Comparison of ENCODE assay signal across 9 cellular contexts in genomic region chr6:155224031-155224451, GRCh38. TPM values are rescaled to one million over a fixed set of nuclear protein-coding genes. Genes with fewer than 3 reads are reported as not detected.
DNase-seq lines count a peak whose midpoint lies in the region; ATAC-seq lines count a peak whose summit lies in the region.
"Had no signal": no experiment of that assay in that cellular context is flagged by ENCODE, and none has a peak within 500 bp of the region (broad histone marks: within the 10 kb centered on the region; RNA-seq: fewer than 3 reads in every experiment).

No MANE protein-coding gene starts in this region.

- no peaks in the 10 kb centered on the region for H3K9me3 ChIP-seq in SJSA1 (replicated peaks)
- H3K9me3 ChIP-seq: BLaER1 treated with 17β-estradiol and CSF1 and Interleukin-3, amounts not matched to agents 10 nM and 100 nM had no signal

- H3K4me1 Mint-ChIP-seq in central memory CD8-positive, alpha-beta T cell = peaks cover 13% of the 10 kb centered on the region

- H3K4me3 Mint-ChIP-seq in central memory CD8-positive, alpha-beta T cell = peak overlapping the region; percentile 70

- peaks cover 24% of the 10 kb centered on the region for H3K36me3 ChIP-seq in SJSA1
- H3K36me3 ChIP-seq: BLaER1 treated with 17β-estradiol and CSF1 and Interleukin-3, amounts not matched to agents 10 nM and 100 nM had no signal

- H3K4me3 ChIP-seq in SJSA1 = no peak overlapping the region
- H3K4me3 ChIP-seq: BLaER1 treated with 17β-estradiol and CSF1 and Interleukin-3, amounts not matched to agents 10 nM and 100 nM had no signal

- peak; percentile 31 to 36 for DNase-seq in activated CD4-positive, alpha-beta T cell treated with anti-CD3 and anti-CD28 coated beads for 24 hours (ENCODE audit: low read depth in 2 of 2)
- DNase-seq in activated CD4-positive, alpha-beta T cell treated with anti-CD3 and anti-CD28 coated beads for 1 hour = no peak
- peak; percentile 55 to 57 for DNase-seq in SJSA1 (ENCODE audit: low read depth in 1 of 2, low spot score in 2 of 2)
- peak in 1 of 2 donors; percentile 20 for DNase-seq in central memory CD8-positive, alpha-beta T cell (ENCODE audit: low spot score in 2 of 2)
- DNase-seq in stimulated activated CD4-positive, alpha-beta T cell treated with anti-CD3 and anti-CD28 coated beads, Interleukin-4, amount 100 ng/mL, for 24 hours = peak; percentile 69
- DNase-seq in NCI-H128 (lab: John Stamatoyannopoulos, UW; ENCODE audit: unreplicated experiment) = no peak
- DNase-seq in NCI-H748 treated with DMSO at 0.1 percent for 48 hours (lab: John Stamatoyannopoulos, UW) = no peak

- peak overlapping the region; percentile 44 for H3K27ac ChIP-seq in SJSA1
- H3K27ac ChIP-seq: BLaER1 treated with 17β-estradiol and CSF1 and Interleukin-3, amounts not matched to agents 10 nM and 100 nM had no signal

- no peaks in the 10 kb centered on the region for H3K27me3 ChIP-seq in SJSA1 (replicated peaks)
- H3K27me3 ChIP-seq: BLaER1 treated with 17β-estradiol and CSF1 and Interleukin-3, amounts not matched to agents 10 nM and 100 nM had no signal

- ATAC-seq in HG02938 (IDR thresholded peaks at IDR 0.05; ENCODE audit: unreplicated experiment) = peak; percentile 98
- ATAC-seq in central memory CD8-positive, alpha-beta T cell (replicated peaks; ENCODE audit: extremely low read depth, poor library complexity, severe bottlenecking) = peak; percentile 93

- peak overlapping the region; percentile 91 for H3K27ac Mint-ChIP-seq in central memory CD8-positive, alpha-beta T cell (ENCODE audit: low read depth)

- peaks cover 21% of the 10 kb centered on the region for H3K4me1 ChIP-seq in SJSA1 (replicated peaks)

- H3K9me3 Mint-ChIP-seq in central memory CD8-positive, alpha-beta T cell = no peaks in the 10 kb centered on the region

- H3K27me3 Mint-ChIP-seq in central memory CD8-positive, alpha-beta T cell = no peaks in the 10 kb centered on the region

- H3K36me3 Mint-ChIP-seq in central memory CD8-positive, alpha-beta T cell (ENCODE audit: insufficient read depth) = peaks cover 2% of the 10 kb centered on the region

RNA-seq across cellular contexts. Expression of gene CLDN20, which starts 39.8 kb away (rescaled TPM):
- total RNA-seq in SJSA1 (2014; rRNA removed; shearing (Covaris generic)) = not detected in 2 replicates

Comparison
In these comparisons a context has a peak if more than half of its experiments do, and no peak if none do; other contexts are left out.
1. DNase-seq: peak in activated CD4-positive, alpha-beta T cell treated with anti-CD3 and anti-CD28 coated beads for 24 hours (2 of 2), SJSA1 (2 of 2) and stimulated activated CD4-positive, alpha-beta T cell treated with anti-CD3 and anti-CD28 coated beads, Interleukin-4, amount 100 ng/mL, for 24 hours (single experiment); none in activated CD4-positive, alpha-beta T cell treated with anti-CD3 and anti-CD28 coated beads for 1 hour (single experiment), NCI-H128 (single experiment) and NCI-H748 treated with DMSO at 0.1 percent for 48 hours (single experiment).